24 cellular contexts compared by ENCODE assay signal in genomic region chr1:235429143-235429542, GRCh38.
DNase-seq lines count a peak whose midpoint lies in the region; ATAC-seq, FAIRE-seq and TF ChIP-seq lines count a peak whose summit lies in the region.
"Had no signal": no experiment of that assay in that cellular context is flagged by ENCODE, and none has a peak within 500 bp of the region (broad histone marks: within the 10 kb centered on the region; RNA-seq: fewer than 3 reads in every experiment).

No MANE protein-coding gene starts in this region.

- H3K9me2 ChIP-seq in GM23248 (ENCODE audit: insufficient read depth), result no peaks in the 10 kb centered on the region
- no peaks in the 10 kb centered on the region for H3K9me2 ChIP-seq in PC-3 (replicated peaks; ENCODE audit: low read length)

- peaks cover 5% of the 10 kb centered on the region for H3K4me1 Mint-ChIP-seq in astrocyte (ENCODE audit: low read depth, unreplicated experiment)
- peaks cover 0 to 7% of the 10 kb centered on the region in 2 donors for H3K4me1 Mint-ChIP-seq in natural killer cell treated with Interleukin-12 subunit alpha and Interleukin-12 subunit beta and Interleukin-15 and Interleukin-18, amount 100 ng/mL, for 72 hours (ENCODE audit: low read depth in 2 of 2)

- H3K9ac ChIP-seq in GM23248 (no peak overlapping the region), PC-3 (ENCODE audit: low read length) (no peak overlapping the region), astrocyte (ENCODE audit: low read length) (no peak overlapping the region)

- no peak overlapping the region for H3K4me3 Mint-ChIP-seq in astrocyte (ENCODE audit: unreplicated experiment)
- no peak overlapping the region for H3K4me3 Mint-ChIP-seq in natural killer cell treated with Interleukin-12 subunit alpha and Interleukin-12 subunit beta and Interleukin-15 and Interleukin-18, amount 100 ng/mL, for 72 hours
- H3K4me3 Mint-ChIP-seq: CD4-positive, alpha-beta memory T cell; T-cell had no signal

- H3K79me2 ChIP-seq in GM23248 (ENCODE audit: insufficient read depth), result peaks cover 23% of the 10 kb centered on the region; the same call in 1 of the 2 replicates
- H3K79me2 ChIP-seq in PC-3 (ENCODE audit: low read length), result no peaks in the 10 kb centered on the region
- H3K79me2 ChIP-seq in astrocyte (ENCODE audit: insufficient read depth, low read length), result no peaks in the 10 kb centered on the region

- H3K27ac ChIP-seq in GM23248 (no peak overlapping the region), PC-3 (ENCODE audit: low read length) (no peak overlapping the region), astrocyte (ENCODE audit: low read depth, low read length) (no peak overlapping the region)
- H3K27ac ChIP-seq: A549, SK-N-MC had no signal

- CTCF ChIA-PET in PC-3 (lab: Charles Lee), result no interaction called here

- H2AFZ ChIP-seq in GM23248 (no peak overlapping the region), PC-3 (ENCODE audit: low read length) (no peak overlapping the region), astrocyte (ENCODE audit: low read depth, low read length) (no peak overlapping the region)

- POLR2A ChIA-PET in PC-3 (lab: Charles Lee; ENCODE audit: unreplicated experiment), result no interaction called here

- no peaks in the 10 kb centered on the region for H3K27me3 ChIP-seq in GM23248 (replicated peaks; ENCODE audit: insufficient read depth)
- no peaks in the 10 kb centered on the region for H3K27me3 ChIP-seq in PC-3 (ENCODE audit: low read length)
- no peaks in the 10 kb centered on the region for H3K27me3 ChIP-seq in astrocyte (ENCODE audit: insufficient read depth, low read length)
- H3K27me3 ChIP-seq: MG63 had no signal

- no peak for ATAC-seq in PC-3
- ATAC-seq in natural killer cell treated with Interleukin-12 subunit alpha and Interleukin-12 subunit beta and Interleukin-15 and Interleukin-18, amount 100 ng/mL, for 72 hours, result no peak
- ATAC-seq: A549, T-cell had no signal

- H3K4me3 ChIP-seq in GM23248, result no peak overlapping the region
- H3K4me3 ChIP-seq in PC-3 (ENCODE audit: low read length), result no peak overlapping the region
- H3K4me3 ChIP-seq in astrocyte (ENCODE audit: insufficient read depth, low read depth, low read length), result no peak overlapping the region
- H3K4me3 ChIP-seq: A549, MG63, SK-N-MC had no signal

- intact Hi-C loops in PC-3 (cut with micrococcal nuclease), result no loop called here

- H4K20me1 ChIP-seq in GM23248 (ENCODE audit: insufficient read depth), result no peaks in the 10 kb centered on the region
- H4K20me1 ChIP-seq in PC-3 (ENCODE audit: low read length), result no peaks in the 10 kb centered on the region
- H4K20me1 ChIP-seq in astrocyte (ENCODE audit: insufficient read depth, low read length), result peaks cover 8% of the 10 kb centered on the region

- no peak overlapping the region for H3K27ac Mint-ChIP-seq in astrocyte (ENCODE audit: unreplicated experiment)
- H3K27ac Mint-ChIP-seq in natural killer cell treated with Interleukin-12 subunit alpha and Interleukin-12 subunit beta and Interleukin-15 and Interleukin-18, amount 100 ng/mL, for 72 hours, result no peak overlapping the region
- H3K27ac Mint-ChIP-seq: T-cell had no signal

- H3K27me3 Mint-ChIP-seq in astrocyte (ENCODE audit: low read depth, unreplicated experiment), result no peaks in the 10 kb centered on the region
- no peaks in the 10 kb centered on the region for H3K27me3 Mint-ChIP-seq in natural killer cell treated with Interleukin-12 subunit alpha and Interleukin-12 subunit beta and Interleukin-15 and Interleukin-18, amount 100 ng/mL, for 72 hours
- H3K27me3 Mint-ChIP-seq: CD4-positive, alpha-beta memory T cell; T-cell had no signal

- peaks cover 4% of the 10 kb centered on the region; the same call in 1 of the 2 replicates for H3K36me3 ChIP-seq in GM23248 (ENCODE audit: low read depth)
- H3K36me3 ChIP-seq in PC-3 (ENCODE audit: low read depth, low read length), result no peaks in the 10 kb centered on the region
- H3K36me3 ChIP-seq in astrocyte (ENCODE audit: insufficient read depth, low read length), result no peaks in the 10 kb centered on the region

- H3K9me3 Mint-ChIP-seq in astrocyte (ENCODE audit: unreplicated experiment), result no peaks in the 10 kb centered on the region
- H3K9me3 Mint-ChIP-seq in natural killer cell treated with Interleukin-12 subunit alpha and Interleukin-12 subunit beta and Interleukin-15 and Interleukin-18, amount 100 ng/mL, for 72 hours, result no peaks in the 10 kb centered on the region
- H3K9me3 Mint-ChIP-seq: CD4-positive, alpha-beta memory T cell; T-cell had no signal

- H3K9me3 ChIP-seq in GM23248 (ENCODE audit: low read depth), result no peaks in the 10 kb centered on the region
- no peaks in the 10 kb centered on the region for H3K9me3 ChIP-seq in PC-3 (ENCODE audit: low read length)
- H3K9me3 ChIP-seq in astrocyte (ENCODE audit: insufficient read depth, low read depth, low read length), result no peaks in the 10 kb centered on the region
- H3K9me3 ChIP-seq: A549, MG63 had no signal

- TF ChIP-seq CTCF in PC-3 (conservative IDR thresholded peaks at IDR 0.05; ENCODE audit: low read depth, low read length) (no peak), astrocyte (IDR thresholded peaks at IDR 0.05; ENCODE audit: insufficient read depth, low read depth, low read length) (no peak)

- peaks cover 10% of the 10 kb centered on the region for H3K36me3 Mint-ChIP-seq in astrocyte (ENCODE audit: low read depth, unreplicated experiment)
- no peaks in the 10 kb centered on the region for H3K36me3 Mint-ChIP-seq in natural killer cell treated with Interleukin-12 subunit alpha and Interleukin-12 subunit beta and Interleukin-15 and Interleukin-18, amount 100 ng/mL, for 72 hours

- 61 to 62% methylated on average over 5 of the region's 5 CpGs for WGBS in GM23248 (ENCODE audit: low coverage in 1 of 2, low lambda C conversion rate in 2 of 2, missing lambda C conversion rate in 2 of 2), 2 experiments

- H3K4me1 ChIP-seq in GM23248 (ENCODE audit: insufficient read depth) (peaks cover 6% of the 10 kb centered on the region; the same call in 1 of the 2 replicates), PC-3 (ENCODE audit: insufficient read depth, low read length) (0 out of 2 replicates have a peak, but pooled peaks cover 4% of the 10 kb centered on the region), astrocyte (ENCODE audit: insufficient read depth, low read length) (no peaks in the 10 kb centered on the region)

- no peaks in the 10 kb centered on the region for H3F3A ChIP-seq in GM23248 (ENCODE audit: insufficient read depth)
- H3F3A ChIP-seq in PC-3 (ENCODE audit: low read length, unreplicated experiment), result no peaks in the 10 kb centered on the region

- in situ Hi-C loops in GM23248 (cut with MboI), result no loop called here

- BruUV-seq in PC-3 (replicated peaks; lab: Mats Ljungman, UMichigan), result no TSS peak

- FAIRE-seq in astrocyte (lab: Jason Lieb, UNC) (no peak), RCC 7860 (lab: Jason Lieb, UNC) (no peak)
- FAIRE-seq: A549, GM12891, H1 had no signal

- H3K4me2 ChIP-seq in GM23248 (ENCODE audit: unreplicated experiment), result no peak overlapping the region
- H3K4me2 ChIP-seq in PC-3 (ENCODE audit: low read length), result no peak overlapping the region
- H3K4me2 ChIP-seq in astrocyte (ENCODE audit: low read length), result peak overlapping the region; percentile 29
- H3K4me2 ChIP-seq: A549 had no signal

- DNase-seq in GM23248 (peak; percentile 14), PC-3 (peak; percentile 25), astrocyte (ENCODE audit: low read depth) (peak; percentile 22), renal cortical epithelial cell (ENCODE audit: low read depth) (peak; percentile 50), NCI-H2227 treated with DMSO at 0.1 percent for 48 hours (lab: John Stamatoyannopoulos, UW) (no peak), RCC 7860 (ENCODE audit: low spot score) (no peak)
- DNase-seq in activated CD4-positive, alpha-beta T cell treated with anti-CD3 and anti-CD28 coated beads, Interleukin-2, amount 50 U/mL, for 48 hours, result no peak
- DNase-seq in natural killer cell treated with Interleukin-12 subunit alpha and Interleukin-12 subunit beta and Interleukin-15 and Interleukin-18, amount 100 ng/mL, for 72 hours (ENCODE audit: low spot score), result no peak
- DNase-seq: C1 segment of cervical spinal cord; CD4-positive, alpha-beta memory T cell; COR-L47; DMS53; GF-D8; HCEC 1CT; KBM-7; MG63; NCI-H2029; NCI-H526 treated with DMSO at 0.1 percent for 48 hours; SIG-M5; T-cell had no signal

Comparison
In these comparisons a context has a peak if more than half of its experiments do, and no peak if none do; other contexts are left out.
1. DNase-seq: peak in GM23248 (single experiment), PC-3 (single experiment), astrocyte (single experiment) and renal cortical epithelial cell (single experiment); none in activated CD4-positive, alpha-beta T cell treated with anti-CD3 and anti-CD28 coated beads, Interleukin-2, amount 50 U/mL, for 48 hours (0 of 2), NCI-H2227 treated with DMSO at 0.1 percent for 48 hours (single experiment), RCC 7860 (single experiment) and natural killer cell treated with Interleukin-12 subunit alpha and Interleukin-12 subunit beta and Interleukin-15 and Interleukin-18, amount 100 ng/mL, for 72 hours (single experiment).